ENCODE assay signal across 10 cellular contexts in the genomic region with DNA sequence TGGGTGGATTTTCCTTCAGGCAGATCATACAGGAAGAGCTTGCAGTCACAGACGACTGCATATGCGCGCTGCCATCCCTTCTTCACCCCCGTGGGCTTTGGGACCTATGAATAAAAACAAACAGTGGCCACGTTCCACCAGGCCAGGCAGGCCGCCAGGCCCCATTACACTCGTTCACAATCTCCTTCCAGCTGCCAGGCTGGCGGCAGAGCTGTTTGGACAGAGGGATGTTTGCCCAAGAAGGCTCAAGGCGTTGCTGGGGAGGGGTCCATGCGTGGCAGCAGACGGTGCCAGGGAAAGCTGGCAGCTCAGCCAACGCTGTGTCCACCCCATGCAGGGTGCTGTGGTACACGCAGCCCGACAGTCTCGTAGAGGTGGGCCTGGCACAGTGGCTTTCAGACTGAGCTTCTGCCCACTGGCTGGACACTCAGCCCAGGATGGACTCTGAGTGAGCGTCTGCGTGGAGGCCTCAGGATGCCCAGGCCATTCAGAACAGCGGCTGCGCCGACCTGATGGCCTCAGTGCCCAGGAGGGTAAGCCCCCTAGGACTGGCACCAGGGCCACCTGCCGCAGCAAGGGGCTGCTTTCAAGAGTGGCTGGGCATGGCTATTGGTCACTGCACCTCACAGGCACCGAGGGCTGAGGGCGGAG. TPM values are rescaled to one million over a fixed set of nuclear protein-coding genes. Genes with fewer than 3 reads are reported as not detected.
DNase-seq lines count a peak whose midpoint lies in the region; ATAC-seq and TF ChIP-seq lines count a peak whose summit lies in the region.
"Had no signal": no experiment of that assay in that cellular context is flagged by ENCODE, and none has a peak within 500 bp of the region (broad histone marks: within the 10 kb centered on the region; RNA-seq: fewer than 3 reads in every experiment).

No MANE protein-coding gene starts in this region.

- in situ Hi-C loops in astrocyte of the spinal cord (cut with HindIII; ENCODE audit: low sequenced_read_pairs): no loop called here

- DNase-seq in astrocyte of the spinal cord (ENCODE audit: low read depth, low spot score) (peak; percentile 54), mucosa of gallbladder (ENCODE audit: low spot score) (peak; percentile 55), H4 (ENCODE audit: low spot score) (no peak)
- no peak for DNase-seq in stimulated activated CD4-positive, alpha-beta T cell treated with anti-CD3 and anti-CD28 coated beads, Interleukin-4, amount 100 ng/mL, for 1 hour
- DNase-seq: Caco-2, nephron progenitor cell had no signal

- H3K27ac Mint-ChIP-seq in IgD-negative memory B cell: peak overlapping the region; percentile 60 to 93 (median 92)

- H3K4me3 ChIP-seq in astrocyte of the spinal cord (ENCODE audit: low read depth, low read length): no peak overlapping the region

- H3K27me3 Mint-ChIP-seq in IgD-negative memory B cell: no peaks in the 10 kb centered on the region

- H3K4me3 Mint-ChIP-seq in IgD-negative memory B cell: peak overlapping the region in 2 of 4 donors; percentile 58 to 59
- H3K4me3 Mint-ChIP-seq: nephron progenitor cell had no signal

- TF ChIP-seq CTCF in 22Rv1 (IDR thresholded peaks at IDR 0.05): no peak
- TF ChIP-seq CTCF in astrocyte of the spinal cord (IDR thresholded peaks at IDR 0.05; ENCODE audit: low read depth, low read length): no peak

- no peaks in the 10 kb centered on the region for H3K9me3 Mint-ChIP-seq in IgD-negative memory B cell
- H3K9me3 Mint-ChIP-seq: nephron progenitor cell had no signal

- ATAC-seq in HG02763 (IDR thresholded peaks at IDR 0.05; ENCODE audit: unreplicated experiment) (no peak), GM21360 (IDR thresholded peaks at IDR 0.05; ENCODE audit: unreplicated experiment) (no peak)

- peaks cover 11% of the 10 kb centered on the region for H3K36me3 Mint-ChIP-seq in IgD-negative memory B cell

- H3K27ac ChIP-seq in 22Rv1: peak overlapping the region; percentile 49

- H3K4me1 Mint-ChIP-seq in IgD-negative memory B cell: peaks cover 13 to 26% (median 25%) of the 10 kb centered on the region in 3 donors

RNA-seq across cellular contexts. Expression of gene AMN, which starts 27.5 kb away (rescaled TPM):
- polyA plus RNA-seq in IgD-negative memory B cell: 15.0 TPM
- total RNA-seq in mucosa of gallbladder: 204 TPM
- not detected in 2 replicates for total RNA-seq in H4 (2014; rRNA removed; shearing (Covaris generic))

Comparison
In these comparisons a context has a peak if more than half of its experiments do, and no peak if none do; other contexts are left out.
1. DNase-seq: peak in astrocyte of the spinal cord (single experiment) and mucosa of gallbladder (single experiment); none in H4 (single experiment) and stimulated activated CD4-positive, alpha-beta T cell treated with anti-CD3 and anti-CD28 coated beads, Interleukin-4, amount 100 ng/mL, for 1 hour (single experiment).
2. RNA of gene AMN, which starts 27.5 kb away (total RNA-seq): 204 TPM in mucosa of gallbladder (single experiment); not detected in H4; every median in the first group is over 100 times any median in the second.